ENCODE assay signal across 8 cellular contexts in the genomic region with DNA sequence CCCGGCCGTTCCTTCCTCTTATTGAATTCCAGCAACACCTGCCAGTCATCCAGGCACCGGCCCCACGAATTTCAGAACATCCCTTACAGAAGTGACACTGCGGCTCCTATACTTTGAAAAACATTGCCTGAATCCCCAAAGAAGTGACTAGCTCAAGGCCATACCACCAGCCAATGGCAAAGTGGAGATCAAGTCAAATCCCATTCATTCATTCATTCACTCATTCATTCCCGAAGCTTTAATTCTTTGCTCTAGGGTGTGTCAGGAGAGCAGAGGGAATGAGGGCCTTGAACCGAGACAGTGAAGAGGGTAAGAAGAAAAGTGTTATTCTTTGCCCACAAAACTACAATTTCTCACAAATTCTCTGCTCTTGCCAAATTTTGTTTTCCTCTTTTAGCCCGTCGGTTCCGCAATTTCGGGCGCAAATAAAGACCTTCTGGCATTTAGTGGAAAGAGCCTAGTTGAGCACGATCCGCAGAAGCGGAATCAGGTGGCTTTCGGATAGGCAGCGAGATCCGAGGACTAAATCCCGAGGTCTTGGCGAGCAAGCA. TPM values are rescaled to one million over a fixed set of nuclear protein-coding genes. Genes with fewer than 3 reads are reported as not detected.
DNase-seq lines count a peak whose midpoint lies in the region; ATAC-seq and TF ChIP-seq lines count a peak whose summit lies in the region.

No MANE protein-coding gene starts in this region.

- H3K4me3 ChIP-seq in WI38 (ENCODE audit: low read depth, low read length) (peak overlapping the region; percentile 57), hepatocyte (peak overlapping the region; percentile 70)

- no peaks in the 10 kb centered on the region for H3K9me2 ChIP-seq in hepatocyte (replicated peaks; ENCODE audit: insufficient read depth)

- H3K36me3 ChIP-seq in hepatocyte (replicated peaks; ENCODE audit: insufficient read depth, low read depth), result no peaks in the 10 kb centered on the region

- peak overlapping the region; percentile 95 for H3K4me2 ChIP-seq in hepatocyte

- H2AFZ ChIP-seq in hepatocyte, result peak overlapping the region; percentile 49

- H3K9me3 Mint-ChIP-seq in stimulated activated naive B cell treated with anti-CD40 and anti-IgM and Interleukin-4, amounts not matched to agents 10 μg/mL and 1 μg/mL and 100 μg/mL, for 72 hours, result no peaks in the 10 kb centered on the region

- WGBS in hepatocyte (ENCODE audit: low lambda C conversion rate, missing lambda C conversion rate), result 68% methylated on average over 20 of the region's 20 CpGs

- H3K79me2 ChIP-seq in hepatocyte, result peaks cover 15% of the 10 kb centered on the region

- H3K4me1 ChIP-seq in hepatocyte (ENCODE audit: insufficient read depth), result no peaks in the 10 kb centered on the region

- peak overlapping the region; percentile 66 to 79 for H3K4me3 Mint-ChIP-seq in stimulated activated naive B cell treated with anti-CD40 and anti-IgM and Interleukin-4, amounts not matched to agents 10 μg/mL and 1 μg/mL and 100 μg/mL, for 72 hours

- no peak for TF ChIP-seq CTCF in WI38 (IDR thresholded peaks at IDR 0.05; ENCODE audit: low read depth, low read length)
- TF ChIP-seq CTCF in hepatocyte (IDR thresholded peaks at IDR 0.05; ENCODE audit: poor library complexity), result no peak

- no peak for ATAC-seq in stimulated activated naive B cell treated with anti-CD40 and anti-IgM and Interleukin-4, amounts not matched to agents 10 μg/mL and 1 μg/mL and 100 μg/mL, for 72 hours (replicated peaks)
- no peak for ATAC-seq in HG02884 (IDR thresholded peaks at IDR 0.05; ENCODE audit: unreplicated experiment)

- H3K36me3 Mint-ChIP-seq in stimulated activated naive B cell treated with anti-CD40 and anti-IgM and Interleukin-4, amounts not matched to agents 10 μg/mL and 1 μg/mL and 100 μg/mL, for 72 hours, result peaks cover 0 to 5% of the 10 kb centered on the region in 2 donors

- peaks cover 7 to 20% of the 10 kb centered on the region in 2 donors for H3K4me1 Mint-ChIP-seq in stimulated activated naive B cell treated with anti-CD40 and anti-IgM and Interleukin-4, amounts not matched to agents 10 μg/mL and 1 μg/mL and 100 μg/mL, for 72 hours

- no peaks in the 10 kb centered on the region for H3K27me3 ChIP-seq in hepatocyte

- H3K9me3 ChIP-seq in hepatocyte (ENCODE audit: low read depth), result no peaks in the 10 kb centered on the region

- DNase-seq in NOMO-1 (lab: John Stamatoyannopoulos, UW; ENCODE audit: unreplicated experiment in 2 of 2), result peak; percentile 16 to 22
- no peak for DNase-seq in NOMO-1 treated with dmso at 0.1 percent for 144 hours (lab: John Stamatoyannopoulos, UW; ENCODE audit: unreplicated experiment)
- no peak for DNase-seq in hepatocyte (ENCODE audit: low spot score)
- DNase-seq in stimulated activated naive B cell treated with anti-CD40 and anti-IgM and Interleukin-4, amounts not matched to agents 10 μg/mL and 1 μg/mL and 100 μg/mL, for 72 hours, result no peak
- no peak for DNase-seq in ACHN
- DNase-seq in epidermal melanocyte (ENCODE audit: insufficient read length, low spot score), result no peak

- H4K20me1 ChIP-seq in hepatocyte (ENCODE audit: insufficient read depth, poor library complexity, severe bottlenecking), result no peaks in the 10 kb centered on the region

- in situ Hi-C loops in ACHN (cut with HindIII; ENCODE audit: low pct_ligation_motif_present, low pct_unique_long_range_greater_than_20kb, low sequenced_read_pairs), result no loop called here

- no peak overlapping the region for H3K27ac Mint-ChIP-seq in stimulated activated naive B cell treated with anti-CD40 and anti-IgM and Interleukin-4, amounts not matched to agents 10 μg/mL and 1 μg/mL and 100 μg/mL, for 72 hours

- peaks cover 9 to 17% of the 10 kb centered on the region in 2 donors for H3K27me3 Mint-ChIP-seq in stimulated activated naive B cell treated with anti-CD40 and anti-IgM and Interleukin-4, amounts not matched to agents 10 μg/mL and 1 μg/mL and 100 μg/mL, for 72 hours

- no peak overlapping the region for H3K27ac ChIP-seq in hepatocyte

RNA-seq across cellular contexts. Expression of a gene that starts 0.8 kb away (rescaled TPM):
- 22.2 TPM in 2 replicates for total RNA-seq in hepatocyte
- 53.1 and 55.1 TPM in 2 replicates for polyA plus RNA-seq in hepatocyte

Comparison
In these comparisons a context has a peak if more than half of its experiments do, and no peak if none do; other contexts are left out.
1. DNase-seq: peak in NOMO-1 (2 of 2); none in NOMO-1 treated with dmso at 0.1 percent for 144 hours (single experiment), hepatocyte (single experiment), stimulated activated naive B cell treated with anti-CD40 and anti-IgM and Interleukin-4, amounts not matched to agents 10 μg/mL and 1 μg/mL and 100 μg/mL, for 72 hours (single experiment), ACHN (single experiment) and epidermal melanocyte (single experiment).